ENCODE assay signal across 9 cellular contexts in the genomic region with DNA sequence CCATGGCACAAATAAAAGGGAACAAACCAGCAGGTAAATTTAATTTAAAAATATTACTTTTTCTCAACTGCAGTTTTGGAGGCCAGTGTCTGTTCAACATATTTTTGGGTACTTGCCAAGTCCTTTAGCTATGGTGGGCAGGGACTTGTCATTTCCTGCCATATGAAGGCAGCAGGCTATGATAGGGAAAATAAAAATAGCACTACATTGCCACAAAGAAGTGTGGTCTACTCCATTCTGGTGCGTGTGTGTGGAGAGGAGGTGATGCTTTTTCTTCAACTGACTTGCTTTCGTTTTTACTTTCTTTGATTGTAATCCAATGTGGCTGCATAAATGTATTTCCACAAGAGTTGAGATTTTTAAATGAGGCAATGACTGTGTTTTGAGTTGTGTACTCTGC. TPM values are rescaled to one million over a fixed set of nuclear protein-coding genes. Genes with fewer than 3 reads are reported as not detected.
A peak's percentile ranks its signal among the peaks of the same experiment; 100 is the strongest.
DNase-seq lines count a peak whose midpoint lies in the region; ATAC-seq and TF ChIP-seq lines count a peak whose summit lies in the region.
"Had no signal": no experiment of that assay in that cellular context is flagged by ENCODE, and none has a peak within 500 bp of the region (broad histone marks: within the 10 kb centered on the region; RNA-seq: fewer than 3 reads in every experiment).

No MANE protein-coding gene starts in this region.

- WGBS in trophoblast cell (ENCODE audit: extremely low coverage, insufficient coverage, insufficient read length) = no CpG with 5 or more reads among the region's 2 CpGs

- H3K9me3 Mint-ChIP-seq in natural killer cell (no peaks in the 10 kb centered on the region), neural progenitor cell (no peaks in the 10 kb centered on the region)

- H2BK5ac ChIP-seq in trophoblast cell (ENCODE audit: low read depth, low read length, poor library complexity) = no peak overlapping the region

- H4K8ac ChIP-seq in trophoblast cell (ENCODE audit: low read depth, low read length) = no peak overlapping the region

- peaks cover 52 to 61% of the 10 kb centered on the region in 2 donors for H3K4me1 Mint-ChIP-seq in natural killer cell
- H3K4me1 Mint-ChIP-seq in neural progenitor cell = no peaks in the 10 kb centered on the region

- H3K36me3 ChIP-seq in neural progenitor cell (no peaks in the 10 kb centered on the region), trophoblast cell (ENCODE audit: control insufficient read depth in 1 of 2, insufficient read depth in 2 of 2, low read length in 2 of 2) (no peaks in the 10 kb centered on the region)

- no peak overlapping the region for H3K23ac ChIP-seq in trophoblast cell (ENCODE audit: low read length)

- H3K27ac Mint-ChIP-seq in natural killer cell (peak overlapping the region; percentile 93 to 96), neural progenitor cell (no peak overlapping the region)

- no peak overlapping the region for H3K4ac ChIP-seq in trophoblast cell (ENCODE audit: low read depth, low read length)

- H2BK120ac ChIP-seq in trophoblast cell (ENCODE audit: insufficient read depth, low read length, poor library complexity) = no peak overlapping the region

- H3K27me3 ChIP-seq in neural progenitor cell (no peaks in the 10 kb centered on the region), trophoblast cell (ENCODE audit: insufficient read depth, low read length) (no peaks in the 10 kb centered on the region)

- H3K79me1 ChIP-seq in trophoblast cell (ENCODE audit: low read length) = no peaks in the 10 kb centered on the region

- no peak overlapping the region for H3K18ac ChIP-seq in trophoblast cell (ENCODE audit: low read length)

- H3K79me2 ChIP-seq in neural progenitor cell (ENCODE audit: low read depth) (no peaks in the 10 kb centered on the region), trophoblast cell (ENCODE audit: control insufficient read depth, insufficient read depth, low read length, poor library complexity) (no peaks in the 10 kb centered on the region)

- H3K4me3 ChIP-seq in neural progenitor cell = no peak overlapping the region
- no peak overlapping the region for H3K4me3 ChIP-seq in trophoblast cell (ENCODE audit: low read depth, low read length)

- H3K14ac ChIP-seq in trophoblast cell (ENCODE audit: low read length) = no peak overlapping the region

- H3K4me1 ChIP-seq in neural progenitor cell = no peaks in the 10 kb centered on the region
- H3K4me1 ChIP-seq in trophoblast cell (ENCODE audit: control insufficient read depth in 1 of 2, insufficient read depth in 2 of 2, low read length in 2 of 2) = no peaks in the 10 kb centered on the region

- no peak overlapping the region for H3K9ac ChIP-seq in neural progenitor cell
- no peak overlapping the region for H3K9ac ChIP-seq in trophoblast cell (ENCODE audit: low read length)

- no peak overlapping the region for H2BK12ac ChIP-seq in trophoblast cell (ENCODE audit: low read length)

- H3K4me3 Mint-ChIP-seq in natural killer cell (peak overlapping the region; percentile 90), neural progenitor cell (no peak overlapping the region)

- H4K91ac ChIP-seq in trophoblast cell (ENCODE audit: low read depth, low read length) = no peak overlapping the region

- no peaks in the 10 kb centered on the region for H3K9me3 ChIP-seq in neural progenitor cell (ENCODE audit: low read depth)
- no peaks in the 10 kb centered on the region for H3K9me3 ChIP-seq in trophoblast cell (ENCODE audit: insufficient read depth, low read depth, low read length)

- H3K27ac ChIP-seq in neural progenitor cell (no peak overlapping the region), trophoblast cell (ENCODE audit: low read depth, low read length) (no peak overlapping the region)

- TF ChIP-seq CTCF in natural killer cell (IDR thresholded peaks at IDR 0.05) (no peak), neural progenitor cell (IDR thresholded peaks at IDR 0.05) (no peak)

- no peak overlapping the region for H4K12ac ChIP-seq in trophoblast cell (ENCODE audit: low read depth, low read length)

- ATAC-seq in HG02973 (IDR thresholded peaks at IDR 0.05; ENCODE audit: unreplicated experiment) (peak; percentile 71), natural killer cell (peak; percentile 87 to 99 (median 96))

- no peak overlapping the region for H2AK5ac ChIP-seq in trophoblast cell (ENCODE audit: low read length)

- H2AFZ ChIP-seq in neural progenitor cell (replicated peaks) (no peak overlapping the region), trophoblast cell (ENCODE audit: insufficient read depth, low read length, poor library complexity) (no peak overlapping the region)

- H3K27me3 Mint-ChIP-seq in natural killer cell (ENCODE audit: low read depth in 2 of 2) (no peaks in the 10 kb centered on the region), neural progenitor cell (ENCODE audit: insufficient read depth, low read depth) (no peaks in the 10 kb centered on the region)

- DNase-seq in activated gamma-delta T cell treated with Interleukin-2 at 50 U/mL for 16 hours = peak; percentile 43
- no peak for DNase-seq in activated gamma-delta T cell (lab: John Stamatoyannopoulos, UW)
- peak; percentile 7 for DNase-seq in T-helper 9 cell
- DNase-seq in natural killer cell = peak; percentile 23
- no peak for DNase-seq in neural progenitor cell (ENCODE audit: low spot score)
- no peak for DNase-seq in trophoblast cell
- DNase-seq in occipital lobe (lab: John Stamatoyannopoulos, UW) = no peak

- no peaks in the 10 kb centered on the region for H3F3A ChIP-seq in neural progenitor cell (ENCODE audit: low read depth)

- H4K20me1 ChIP-seq in neural progenitor cell (ENCODE audit: low read depth) = no peaks in the 10 kb centered on the region

- intact Hi-C loops in natural killer cell (cut with micrococcal nuclease) = loop anchor here (2.0 to 5.0 kb wide), 4 partner anchors 15 to 509 kb away; no protein-coding TSS in a partner anchor

- H3K4me2 ChIP-seq in neural progenitor cell (no peak overlapping the region), trophoblast cell (ENCODE audit: low read length) (no peak overlapping the region)

- no peaks in the 10 kb centered on the region for H3K36me3 Mint-ChIP-seq in natural killer cell
- H3K36me3 Mint-ChIP-seq in neural progenitor cell = no peaks in the 10 kb centered on the region

RNA-seq across cellular contexts. Expression of a gene that starts 17.2 kb away (rescaled TPM):
- total RNA-seq in natural killer cell (10 to 100 TPM; 39.2 to 58.2 (median 51.4) TPM), neural progenitor cell (ENCODE audit: low replicate concordance) (not detected in 2 replicates), occipital lobe (not detected)
- polyA plus RNA-seq in trophoblast cell (2013) = not detected in 2 replicates
- polyA plus RNA-seq: keratinocyte had no signal

Comparison
In these comparisons a context has a peak if more than half of its experiments do, and no peak if none do; other contexts are left out.
1. DNase-seq: peak in activated gamma-delta T cell treated with Interleukin-2 at 50 U/mL for 16 hours (single experiment), T-helper 9 cell (single experiment) and natural killer cell (single experiment); none in activated gamma-delta T cell (single experiment), neural progenitor cell (single experiment), trophoblast cell (0 of 2) and occipital lobe (single experiment).
2. RNA of a gene that starts 17.2 kb away (total RNA-seq): 39.2 to 58.2 TPM in natural killer cell; not detected in neural progenitor cell and not detected in occipital lobe (single experiment); every median in the first group is over 10 times any median in the second.